11 cellular contexts compared by ENCODE assay signal in the genomic region with DNA sequence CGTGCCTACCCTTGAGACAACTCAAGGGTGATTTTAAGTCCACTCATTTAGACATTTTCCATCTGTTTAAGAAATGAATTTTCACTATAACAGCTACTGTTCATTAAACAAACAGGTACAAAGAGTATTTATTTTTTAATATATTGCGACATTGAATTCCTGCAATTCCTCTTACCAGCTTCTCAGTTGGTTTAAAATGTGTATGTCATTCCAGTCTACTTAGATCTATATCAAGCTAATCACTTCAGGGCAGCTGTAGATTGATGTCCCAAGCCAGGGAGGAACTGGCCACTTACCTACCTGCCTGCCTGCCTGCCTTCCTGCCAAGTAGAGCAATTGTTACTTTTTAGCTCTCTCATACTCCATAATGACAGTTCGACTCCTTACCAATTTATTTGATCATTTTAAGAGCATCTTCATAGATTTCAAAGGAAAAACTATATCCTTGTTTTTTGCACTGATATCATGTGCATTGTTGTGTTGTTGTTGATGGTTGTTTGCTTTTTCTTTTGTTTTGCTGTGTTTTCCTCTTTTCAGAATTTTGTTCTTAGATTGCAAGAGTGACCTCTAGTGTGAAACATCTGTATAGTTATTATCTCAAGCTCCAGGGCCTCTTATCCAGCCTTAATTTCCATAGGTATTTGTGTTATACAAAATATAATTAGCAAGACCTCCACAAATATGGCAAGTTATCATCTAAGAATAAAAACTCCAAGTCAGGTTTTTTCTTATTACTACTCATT.
DNase-seq lines count a peak whose midpoint lies in the region; ATAC-seq and TF ChIP-seq lines count a peak whose summit lies in the region.
"Had no signal": no experiment of that assay in that cellular context is flagged by ENCODE, and none has a peak within 500 bp of the region (broad histone marks: within the 10 kb centered on the region; RNA-seq: fewer than 3 reads in every experiment).

No MANE protein-coding gene starts in this region.

- H3K4me3 Mint-ChIP-seq in T-cell = no peak overlapping the region

- ATAC-seq in RWPE2 (ENCODE audit: low read depth) (peak; percentile 83; the same call in 2 of the 3 replicates), T-cell (replicated peaks in 1 of 4) (no peak)

- H3K36me3 ChIP-seq in RWPE2 (ENCODE audit: low read depth) = no peaks in the 10 kb centered on the region
- H3K36me3 ChIP-seq: WERI-Rb-1 had no signal

- H3K9me3 ChIP-seq in RWPE2 (ENCODE audit: severe bottlenecking) = no peaks in the 10 kb centered on the region

- no peaks in the 10 kb centered on the region for H3K4me1 Mint-ChIP-seq in T-cell

- no peaks in the 10 kb centered on the region for H3K36me3 Mint-ChIP-seq in T-cell

- CTCF ChIA-PET in T-cell (lab: Charles Lee) = no interaction called here

- TF ChIP-seq CTCF in RWPE2 (IDR thresholded peaks at IDR 0.05; ENCODE audit: poor library complexity, severe bottlenecking) = peak; percentile 40

- H3K27me3 Mint-ChIP-seq in T-cell = peaks cover 0 to 14% of the 10 kb centered on the region in 2 donors

- DNase-seq in NCI-H1105 treated with DMSO at 0.1 percent for 48 hours (lab: John Stamatoyannopoulos, UW) (peak; percentile 14), NCI-H1105 (lab: John Stamatoyannopoulos, UW) (no peak), RWPE2 (ENCODE audit: low spot score) (no peak), foreskin melanocyte (peak; percentile 9), renal cortical epithelial cell (ENCODE audit: low read depth) (peak; percentile 27), T-cell (no peak)
- no peak for DNase-seq in central memory CD4-positive, alpha-beta T cell
- DNase-seq in stimulated activated CD4-positive, alpha-beta T cell treated with anti-CD3 and anti-CD28 coated beads, Interleukin-4, amount 100 ng/mL, for 4 hours = no peak
- DNase-seq: 8988T; activated T-cell treated with anti-CD3 and anti-CD28 coated beads, Interleukin-2, amount 50 U/mL, for 48 hours; WERI-Rb-1 had no signal

- H3K4me1 ChIP-seq in RWPE2 (ENCODE audit: insufficient read depth, poor library complexity, severe bottlenecking) = peaks cover 10% of the 10 kb centered on the region

- H3K27ac Mint-ChIP-seq in T-cell = no peak overlapping the region

- no peaks in the 10 kb centered on the region for H3K9me3 Mint-ChIP-seq in T-cell

- H3K27me3 ChIP-seq in RWPE2 (ENCODE audit: insufficient read depth, poor library complexity, severe bottlenecking) = no peaks in the 10 kb centered on the region

- no peak overlapping the region for H3K4me3 ChIP-seq in RWPE2 (ENCODE audit: severe bottlenecking)

- H3K27ac ChIP-seq in RWPE2 (ENCODE audit: poor library complexity, severe bottlenecking) = peak overlapping the region; percentile 4
- H3K27ac ChIP-seq: WERI-Rb-1 had no signal

- POLR2A ChIA-PET in T-cell (lab: Charles Lee) = no interaction called here

Comparison
In these comparisons a context has a peak if more than half of its experiments do, and no peak if none do; other contexts are left out.
1. DNase-seq: peak in NCI-H1105 treated with DMSO at 0.1 percent for 48 hours (single experiment), foreskin melanocyte (single experiment) and renal cortical epithelial cell (single experiment); none in NCI-H1105 (single experiment), RWPE2 (single experiment), T-cell (0 of 34), central memory CD4-positive, alpha-beta T cell (single experiment) and stimulated activated CD4-positive, alpha-beta T cell treated with anti-CD3 and anti-CD28 coated beads, Interleukin-4, amount 100 ng/mL, for 4 hours (0 of 2).